ENCODE assay signal across 15 cellular contexts in the genomic region with DNA sequence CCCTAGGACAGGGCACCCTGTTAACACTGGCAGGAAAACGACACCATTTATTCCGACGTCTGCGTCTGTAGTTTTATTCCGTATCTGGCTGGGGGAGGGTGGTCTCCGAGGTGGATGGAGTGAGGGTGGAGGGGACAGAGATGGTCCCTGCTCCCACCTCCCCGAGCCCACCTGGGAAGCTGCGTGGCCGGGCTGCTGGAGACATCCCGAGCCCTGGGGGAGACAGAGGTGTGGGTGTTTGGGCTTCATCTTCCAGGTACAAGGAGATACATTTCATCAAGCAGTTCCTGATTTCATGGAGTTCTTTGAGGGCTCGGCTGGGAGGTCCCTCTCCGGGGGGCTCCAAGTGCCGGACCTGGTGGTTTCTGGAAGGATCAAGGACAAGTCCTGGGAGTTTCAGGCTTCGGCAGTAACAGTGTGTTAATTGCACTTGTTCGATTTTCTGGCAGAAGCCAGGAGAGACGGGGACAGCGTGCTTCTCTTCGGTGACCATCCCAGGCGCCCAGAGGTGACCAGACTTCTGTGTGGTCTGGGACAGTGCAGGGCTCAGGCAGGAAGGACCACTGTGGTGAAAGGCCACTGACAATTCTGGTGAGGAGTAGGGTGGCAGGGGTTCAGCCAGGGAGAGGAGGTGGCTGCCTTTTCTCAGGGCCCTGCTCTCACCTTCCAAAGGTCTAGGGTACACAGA. TPM values are rescaled to one million over a fixed set of nuclear protein-coding genes. Genes with fewer than 3 reads are reported as not detected.
DNase-seq lines count a peak whose midpoint lies in the region; ATAC-seq and TF ChIP-seq lines count a peak whose summit lies in the region.
"Had no signal": no experiment of that assay in that cellular context is flagged by ENCODE, and none has a peak within 500 bp of the region (broad histone marks: within the 10 kb centered on the region; RNA-seq: fewer than 3 reads in every experiment).

No MANE protein-coding gene starts in this region.

- peaks cover 0 to 3% (median 2%) of the 10 kb centered on the region in 3 donors for H3K27me3 Mint-ChIP-seq in CD14-positive monocyte (ENCODE audit: low read depth in 3 of 3)
- H3K27me3 Mint-ChIP-seq in H9 (ENCODE audit: low read depth), result no peaks in the 10 kb centered on the region
- H3K27me3 Mint-ChIP-seq in activated naive CD8-positive, alpha-beta T cell, result no peaks in the 10 kb centered on the region
- H3K27me3 Mint-ChIP-seq in naive thymus-derived CD8-positive, alpha-beta T cell, result no peaks in the 10 kb centered on the region

- no peak overlapping the region for H2BK5ac ChIP-seq in H9 (ENCODE audit: insufficient read length, low read length)

- no peak overlapping the region for H2BK20ac ChIP-seq in H9 (ENCODE audit: low read depth, low read length, poor library complexity, severe bottlenecking)

- H4K20me1 ChIP-seq in H9 (ENCODE audit: control insufficient read depth, insufficient read depth, insufficient read length), result no peaks in the 10 kb centered on the region

- no peaks in the 10 kb centered on the region for H3K4me1 ChIP-seq in H9 (ENCODE audit: insufficient read depth, low read length)
- H3K4me1 ChIP-seq: BE2C had no signal

- POLR2A ChIA-PET in naive thymus-derived CD8-positive, alpha-beta T cell (lab: Charles Lee), result interaction anchor here (0.6 to 7.0 kb wide), 9 partner anchors 9 to 140 kb away, joined by 3 to 73 read pairs (median 5); a partner anchor contains a TSS

- H3K36me3 Mint-ChIP-seq in CD14-positive monocyte (peaks cover 35 to 60% of the 10 kb centered on the region in 2 donors), H9 (ENCODE audit: insufficient read depth in 1 of 3, low read depth in 3 of 3) (peaks cover 4 to 24% (median 16%) of the 10 kb centered on the region in 3 experiments)
- H3K36me3 Mint-ChIP-seq in activated naive CD8-positive, alpha-beta T cell, result peaks cover 2% of the 10 kb centered on the region
- H3K36me3 Mint-ChIP-seq in naive thymus-derived CD8-positive, alpha-beta T cell, result peaks cover 0 to 58% (median 14%) of the 10 kb centered on the region in 3 donors

- H3K9ac ChIP-seq in H9 (ENCODE audit: extremely low read depth, insufficient read length, low read length), result no peak overlapping the region

- H3T11ph ChIP-seq in H9 (ENCODE audit: low read length), result no peak overlapping the region

- no peak overlapping the region for H4K5ac ChIP-seq in H9 (ENCODE audit: insufficient read length, low read depth, low read length)

- H3K79me2 ChIP-seq in H9 (ENCODE audit: insufficient read depth, low read length), result no peaks in the 10 kb centered on the region

- H2BK15ac ChIP-seq in H9 (ENCODE audit: low read depth, low read length), result no peak overlapping the region

- H3K4me3 Mint-ChIP-seq in CD14-positive monocyte (no peak overlapping the region), H9 (no peak overlapping the region)
- H3K4me3 Mint-ChIP-seq in activated naive CD8-positive, alpha-beta T cell, result no peak overlapping the region
- H3K4me3 Mint-ChIP-seq in naive thymus-derived CD8-positive, alpha-beta T cell, result peak overlapping the region in 1 of 10 donors; percentile 20

- H2BK12ac ChIP-seq in H9 (ENCODE audit: insufficient read length, low read depth, low read length), result no peak overlapping the region

- no peak overlapping the region for H2AFZ ChIP-seq in H9 (ENCODE audit: low read length)

- H3K9me3 Mint-ChIP-seq in CD14-positive monocyte (peaks cover 0 to 5% (median 0%) of the 10 kb centered on the region in 7 donors), H9 (no peaks in the 10 kb centered on the region)
- H3K9me3 Mint-ChIP-seq in activated naive CD8-positive, alpha-beta T cell (ENCODE audit: low read depth), result no peaks in the 10 kb centered on the region
- H3K9me3 Mint-ChIP-seq in naive thymus-derived CD8-positive, alpha-beta T cell, result no peaks in the 10 kb centered on the region

- H3K4ac ChIP-seq in H9 (ENCODE audit: low read depth, low read length), result no peak overlapping the region

- no peak overlapping the region for H3K23ac ChIP-seq in H9 (ENCODE audit: insufficient read length, low read depth, low read length)

- no peak overlapping the region for H4K91ac ChIP-seq in H9 (ENCODE audit: insufficient read length, low read depth, low read length)

- H3K14ac ChIP-seq in H9 (ENCODE audit: insufficient read depth, low read length), result no peak overlapping the region

- ATAC-seq in naive thymus-derived CD8-positive, alpha-beta T cell, result no peak
- no peak for ATAC-seq in GM21619 (IDR thresholded peaks at IDR 0.05; ENCODE audit: unreplicated experiment)
- ATAC-seq: gastroesophageal sphincter had no signal

- no peaks in the 10 kb centered on the region for H3K27me3 ChIP-seq in H9 (ENCODE audit: insufficient read depth, low read length)
- H3K27me3 ChIP-seq: BE2C, gastroesophageal sphincter, tibial artery had no signal

- intact Hi-C loops in CD14-positive monocyte (cut with micrococcal nuclease), result no loop called here

- H4K8ac ChIP-seq in H9 (replicated peaks; ENCODE audit: insufficient read length, low read depth, low read length), result no peak overlapping the region

- no peak overlapping the region for H2AK5ac ChIP-seq in H9 (ENCODE audit: insufficient read length, low read length)

- H2BK120ac ChIP-seq in H9 (ENCODE audit: low read depth, low read length, poor library complexity, severe bottlenecking), result no peak overlapping the region

- H3K23me2 ChIP-seq in H9 (ENCODE audit: insufficient read length, low read depth, low read length, poor library complexity, severe bottlenecking), result no peaks in the 10 kb centered on the region

- no CpG with 5 or more reads among the region's 19 CpGs for WGBS in H9 (ENCODE audit: extremely low coverage, insufficient read length, low lambda C conversion rate)

- no peak overlapping the region for H3K56ac ChIP-seq in H9 (ENCODE audit: insufficient read length, low read depth, low read length)

- DNase-seq in CD14-positive monocyte (ENCODE audit: low spot score) (no peak), H9 (no peak), NCI-H82 treated with DMSO at 0.1 percent for 48 hours (lab: John Stamatoyannopoulos, UW; ENCODE audit: unreplicated experiment) (no peak), NCI-H2227 (lab: John Stamatoyannopoulos, UW; ENCODE audit: unreplicated experiment) (no peak)
- no peak for DNase-seq in naive thymus-derived CD8-positive, alpha-beta T cell
- DNase-seq in stimulated activated CD8-positive, alpha-beta memory T cell treated with anti-CD3 and anti-CD28 coated beads, Interleukin-4, amount 100 ng/mL, for 48 hours, result no peak
- DNase-seq: BE2C; NCI-H1092; stimulated activated CD4-positive, alpha-beta T cell treated with anti-CD3 and anti-CD28 coated beads, Interleukin-12 subunit alpha, Interleukin-12 subunit beta, amount 100 ng/mL, for 4 hours; tibial artery had no signal

- TF ChIP-seq CTCF in CD14-positive monocyte (IDR thresholded peaks at IDR 0.05) (no peak), H9 (conservative IDR thresholded peaks at IDR 0.05) (no peak)

- H3K27ac Mint-ChIP-seq in CD14-positive monocyte (peak overlapping the region in 6 of 7 donors; percentile 40 to 81 (median 75)), H9 (peak overlapping the region; percentile 46 to 80 (median 61); a peak in 3 of 7 replicates)
- peak overlapping the region; percentile 77 for H3K27ac Mint-ChIP-seq in activated naive CD8-positive, alpha-beta T cell
- H3K27ac Mint-ChIP-seq in naive thymus-derived CD8-positive, alpha-beta T cell, result peak overlapping the region; percentile 51 to 93 (median 86)

- no peak overlapping the region for H3K18ac ChIP-seq in H9 (ENCODE audit: insufficient read length, low read depth, low read length)

- no peak overlapping the region for H3K4me2 ChIP-seq in H9 (ENCODE audit: insufficient read depth, insufficient read length, low read length)

- H3K4me1 Mint-ChIP-seq in CD14-positive monocyte (peaks cover 47% of the 10 kb centered on the region), H9 (peaks cover 0 to 2% of the 10 kb centered on the region in 2 experiments; a peak in 1 of 4 replicates)
- peaks cover 12% of the 10 kb centered on the region for H3K4me1 Mint-ChIP-seq in activated naive CD8-positive, alpha-beta T cell (ENCODE audit: low read depth)
- H3K4me1 Mint-ChIP-seq in naive thymus-derived CD8-positive, alpha-beta T cell, result peaks cover 10 to 46% (median 30%) of the 10 kb centered on the region in 4 donors

- H3K9me3 ChIP-seq in H9 (ENCODE audit: control insufficient read depth, low read depth, low read length), result no peaks in the 10 kb centered on the region
- H3K9me3 ChIP-seq: BE2C, gastroesophageal sphincter, mucosa of descending colon, tibial artery had no signal

- H3K79me1 ChIP-seq in H9 (ENCODE audit: insufficient read depth, low read depth, low read length, poor library complexity, severe bottlenecking), result no peaks in the 10 kb centered on the region

- no peak overlapping the region for H3K27ac ChIP-seq in H9 (ENCODE audit: insufficient read length, low read depth, low read length)
- H3K27ac ChIP-seq: SK-N-MC, tibial artery had no signal

RNA-seq across cellular contexts. Expression of a gene that starts 20.1 kb away (rescaled TPM):
- 10 to 100 TPM; 16.9 to 21.8 TPM for polyA plus RNA-seq in CD14-positive monocyte
- 153 and 154 TPM in 2 replicates for total RNA-seq in H9 (2021)
- 100 to 1,000 TPM; 171 to 176 TPM for total RNA-seq in naive thymus-derived CD8-positive, alpha-beta T cell
- 10 to 100 TPM; 26.1 to 47.1 (median 30.2) TPM for polyA plus RNA-seq in naive thymus-derived CD8-positive, alpha-beta T cell

RNA-seq across cellular contexts. Expression of a gene that starts 25.0 kb away (rescaled TPM):
- polyA plus RNA-seq in CD14-positive monocyte, result 10 to 100 TPM; 60.5 to 96.3 TPM
- 11.5 and 13.3 TPM in 2 replicates for total RNA-seq in H9 (2021)
- total RNA-seq in naive thymus-derived CD8-positive, alpha-beta T cell, result 100 to 1,000 TPM in 1 of 2 experiments, 10 to 100 TPM in 1; 94.0 to 101 TPM
- 10 to 100 TPM; 40.5 to 90.4 (median 53.1) TPM for polyA plus RNA-seq in naive thymus-derived CD8-positive, alpha-beta T cell

RNA-seq across cellular contexts. Expression of a gene that starts 25.6 kb away (rescaled TPM):
- under 1 TPM; 0.41 to 0.80 TPM for polyA plus RNA-seq in CD14-positive monocyte
- 2.1 and 3.0 TPM in 2 replicates for total RNA-seq in H9 (2021)
- 10 to 100 TPM; 16.6 to 18.7 TPM for total RNA-seq in naive thymus-derived CD8-positive, alpha-beta T cell
- 1 to 10 TPM in 1 of 3 donors, under 1 TPM in 2; 0.26 to 1.4 (median 0.85) TPM for polyA plus RNA-seq in naive thymus-derived CD8-positive, alpha-beta T cell

RNA-seq across cellular contexts. Expression of a gene that starts 55.6 kb away (rescaled TPM):
- 1 to 10 TPM; 2.8 to 3.3 TPM for polyA plus RNA-seq in CD14-positive monocyte
- total RNA-seq in H9 (2021), result 110 and 113 TPM in 2 replicates
- 10 to 100 TPM; 58.0 to 64.1 TPM for total RNA-seq in naive thymus-derived CD8-positive, alpha-beta T cell
- polyA plus RNA-seq in naive thymus-derived CD8-positive, alpha-beta T cell, result 1 to 10 TPM; 3.2 to 7.3 (median 4.8) TPM
